Comparison of ENCODE assay signal across 30 cellular contexts in the genomic region with DNA sequence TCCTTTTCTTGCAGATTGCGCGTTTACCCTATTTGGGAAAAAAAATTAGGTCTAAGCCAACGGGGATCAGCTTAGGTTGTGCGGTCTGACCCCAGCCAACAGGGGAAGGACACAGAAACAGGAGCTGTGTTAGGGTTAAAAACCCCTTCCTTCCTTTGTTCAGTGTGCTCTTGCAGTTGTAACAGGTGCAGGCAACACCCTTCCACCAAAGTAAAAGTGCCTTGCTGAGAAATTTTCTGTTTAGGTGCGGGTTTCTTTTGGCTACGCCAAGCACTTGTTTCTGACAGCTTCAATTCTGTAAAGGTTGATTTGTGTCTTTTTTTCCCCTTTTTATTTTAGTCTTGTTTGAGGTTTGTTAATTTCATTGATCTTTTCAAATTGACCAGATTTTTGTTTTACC.
"Had no signal": no experiment of that assay in that cellular context is flagged by ENCODE, and none has a peak within 500 bp of the region (broad histone marks: within the 10 kb centered on the region; RNA-seq: fewer than 3 reads in every experiment).

No MANE protein-coding gene starts in this region.

- H3K27ac Mint-ChIP-seq: activated B cell treated with CpG ODN at 0.5 μM for 24 hours; activated CD8-positive, alpha-beta memory T cell treated with anti-CD3 and anti-CD28 coated beads, Interleukin-2, amount 10 ng/mL, durations not matched to agents 7 days and 5 days; activated CD8-positive, alpha-beta T cell treated with anti-CD3 and anti-CD28 coated beads, Interleukin-2, amount 10 ng/mL, durations not matched to agents 7 days and 5 days; activated naive CD4-positive, alpha-beta T cell treated with anti-CD3 and anti-CD28 coated beads, Interleukin-2, amount 50 U/mL, for 72 hours; stimulated activated naive B cell treated with anti-CD40 and anti-IgM and Interleukin-4, amounts not matched to agents 10 μg/mL and 1 μg/mL and 100 μg/mL, for 72 hours had no signal

- ATAC-seq: activated CD8-positive, alpha-beta memory T cell treated with anti-CD3 and anti-CD28 coated beads, Interleukin-2, amount 10 ng/mL, durations not matched to agents 7 days and 5 days; activated CD8-positive, alpha-beta T cell treated with anti-CD3 and anti-CD28 coated beads, Interleukin-2, amount 10 ng/mL, durations not matched to agents 7 days and 5 days; activated naive CD4-positive, alpha-beta T cell treated with anti-CD3 and anti-CD28 coated beads, Interleukin-2, amount 50 U/mL, for 72 hours; body of pancreas; gastroesophageal sphincter; left cardiac atrium; left ventricle myocardium superior; pancreas; stimulated activated naive B cell treated with anti-CD40 and anti-IgM and Interleukin-4, amounts not matched to agents 10 μg/mL and 1 μg/mL and 100 μg/mL, for 72 hours had no signal

- H3K27me3 ChIP-seq: adrenal gland, body of pancreas, colonic mucosa, dorsolateral prefrontal cortex, gastroesophageal sphincter, hepatocyte, pancreas, stomach, thyroid gland, upper lobe of left lung had no signal

- FAIRE-seq: endothelial cell of umbilical vein, keratinocyte, pancreas had no signal

- H3K27me3 Mint-ChIP-seq: activated B cell treated with CpG ODN at 0.5 μM for 24 hours; activated CD8-positive, alpha-beta memory T cell treated with anti-CD3 and anti-CD28 coated beads, Interleukin-2, amount 10 ng/mL, durations not matched to agents 7 days and 5 days; stimulated activated naive B cell treated with anti-CD40 and anti-IgM and Interleukin-4, amounts not matched to agents 10 μg/mL and 1 μg/mL and 100 μg/mL, for 72 hours had no signal

- H3K4me3 Mint-ChIP-seq: activated B cell treated with CpG ODN at 0.5 μM for 24 hours; activated CD8-positive, alpha-beta memory T cell treated with anti-CD3 and anti-CD28 coated beads, Interleukin-2, amount 10 ng/mL, durations not matched to agents 7 days and 5 days; activated CD8-positive, alpha-beta T cell treated with anti-CD3 and anti-CD28 coated beads, Interleukin-2, amount 10 ng/mL, durations not matched to agents 7 days and 5 days; stimulated activated naive B cell treated with anti-CD40 and anti-IgM and Interleukin-4, amounts not matched to agents 10 μg/mL and 1 μg/mL and 100 μg/mL, for 72 hours had no signal

- H3K4me2 ChIP-seq: hepatocyte, smooth muscle cell had no signal

- H2AFZ ChIP-seq: hepatocyte had no signal

- H3K36me3 ChIP-seq: adrenal gland, colonic mucosa, gastroesophageal sphincter, pancreas, prostate gland, stomach, thyroid gland, upper lobe of left lung had no signal

- DNase-seq: activated B cell treated with CpG ODN at 0.5 μM for 24 hours; activated CD4-positive, alpha-beta T cell treated with anti-CD3 and anti-CD28 coated beads, Interleukin-2, amount 50 U/mL, for 1 hour; activated CD8-positive, alpha-beta memory T cell treated with anti-CD3 and anti-CD28 coated beads, Interleukin-2, amount 10 ng/mL, durations not matched to agents 7 days and 5 days; activated CD8-positive, alpha-beta T cell treated with anti-CD3 and anti-CD28 coated beads, Interleukin-2, amount 10 ng/mL, durations not matched to agents 7 days and 5 days; activated naive CD4-positive, alpha-beta T cell; activated T-cell treated with anti-CD3 and anti-CD28 coated beads, Interleukin-2, amount 50 U/mL, for 48 hours; adrenal gland; aorta; body of pancreas; cerebellar nuclear complex; colonic mucosa; dorsolateral prefrontal cortex; effector memory CD4-positive, alpha-beta T cell; left cardiac atrium; left ventricle myocardium superior; nucleus accumbens; pancreas; stimulated activated CD4-positive, alpha-beta T cell treated with anti-CD3 and anti-CD28 coated beads, Interleukin-15, amount 100 ng/mL, for 24 hours; stimulated activated CD4-positive, alpha-beta T cell treated with anti-CD3 and anti-CD28 coated beads, Interleukin-2, amount 100 ng/mL, for 24 hours; stimulated activated naive B cell treated with anti-CD40 and anti-IgM and Interleukin-4, amounts not matched to agents 10 μg/mL and 1 μg/mL and 100 μg/mL, for 72 hours; stomach; thyroid gland; upper lobe of left lung had no signal

- H3K4me3 ChIP-seq: adrenal gland, body of pancreas, colonic mucosa, dorsolateral prefrontal cortex, gastroesophageal sphincter, hepatocyte, pancreas, prostate gland, smooth muscle cell, stomach, thyroid gland, upper lobe of left lung had no signal

- H3K4me1 ChIP-seq: adrenal gland, colonic mucosa, gastroesophageal sphincter, prostate gland had no signal

- H3K27ac ChIP-seq: adrenal gland, body of pancreas, colonic mucosa, dorsolateral prefrontal cortex, gastroesophageal sphincter, hepatocyte, pancreas, prostate gland, stomach, thyroid gland, upper lobe of left lung had no signal
